11 cellular contexts compared by ENCODE assay signal in the genomic region with DNA sequence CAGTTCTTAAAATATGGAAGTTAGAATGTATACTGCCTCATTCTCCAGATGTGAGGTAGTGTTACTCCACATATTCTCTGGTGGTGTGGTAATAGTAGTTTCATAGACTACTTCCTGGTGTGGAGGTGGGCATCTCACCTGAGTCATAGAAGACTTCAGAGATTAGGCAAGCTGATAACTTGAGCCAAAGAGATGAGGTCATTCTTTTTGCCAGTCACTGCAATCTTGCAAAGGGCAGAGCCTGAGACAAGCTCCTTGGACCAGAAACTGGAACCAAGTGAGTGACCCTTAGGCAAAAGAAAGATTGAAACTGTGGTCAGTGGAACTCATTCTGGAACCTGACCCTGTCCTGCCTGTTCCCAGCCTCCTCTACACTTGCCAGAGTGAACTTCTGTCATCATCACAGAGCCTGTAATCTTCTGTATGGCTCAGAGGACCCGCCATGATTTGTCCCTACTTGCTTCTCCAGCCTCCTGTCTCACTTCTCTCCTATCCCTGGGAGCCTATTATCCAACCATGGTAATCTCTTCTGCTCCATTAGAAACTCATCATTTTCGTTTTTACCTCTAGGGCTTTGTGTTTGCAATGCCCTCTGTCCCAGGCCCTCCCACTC. TPM values are rescaled to one million over a fixed set of nuclear protein-coding genes. Genes with fewer than 3 reads are reported as not detected.
A peak's percentile ranks its signal among the peaks of the same experiment; 100 is the strongest.
DNase-seq lines count a peak whose midpoint lies in the region; ATAC-seq and TF ChIP-seq lines count a peak whose summit lies in the region.
"Had no signal": no experiment of that assay in that cellular context is flagged by ENCODE, and none has a peak within 500 bp of the region (broad histone marks: within the 10 kb centered on the region; RNA-seq: fewer than 3 reads in every experiment).

No MANE protein-coding gene starts in this region.

- H4K20me1 ChIP-seq in GM23338 (replicated peaks; ENCODE audit: insufficient read depth): no peaks in the 10 kb centered on the region

- no peaks in the 10 kb centered on the region for H3K4me1 ChIP-seq in GM23338 (ENCODE audit: insufficient read depth)
- H3K4me1 ChIP-seq: thyroid gland had no signal

- H2AFZ ChIP-seq in GM23338: no peak overlapping the region

- H3K27me3 ChIP-seq in kidney epithelial cell (ENCODE audit: control insufficient read depth, insufficient read depth, low read length): no peaks in the 10 kb centered on the region
- H3K27me3 ChIP-seq in GM23338 (ENCODE audit: insufficient read depth): no peaks in the 10 kb centered on the region
- H3K27me3 ChIP-seq: thyroid gland had no signal

- TF ChIP-seq CTCF in C4-2B (conservative IDR thresholded peaks at IDR 0.05): no peak
- TF ChIP-seq CTCF in kidney epithelial cell (IDR thresholded peaks at IDR 0.05; ENCODE audit: insufficient read depth, low read length, poor library complexity, severe bottlenecking): no peak
- TF ChIP-seq CTCF in osteocyte (IDR thresholded peaks at IDR 0.05): no peak
- TF ChIP-seq CTCF in GM23338 (conservative IDR thresholded peaks at IDR 0.05; ENCODE audit: low read depth in 2 of 2): no peak

- ATAC-seq in HG02798 (IDR thresholded peaks at IDR 0.05; ENCODE audit: poor library complexity, unreplicated experiment) (peak; percentile 53), GM23338 (no peak), HG03432 (IDR thresholded peaks at IDR 0.05; ENCODE audit: unreplicated experiment) (no peak)
- ATAC-seq: effector memory CD8-positive, alpha-beta T cell had no signal

- no peak overlapping the region for H3K4me2 ChIP-seq in GM23338

- H3K27ac ChIP-seq in C4-2B (peak overlapping the region; percentile 21; the same call in 1 of the 2 replicates), GM23338 (ENCODE audit: low read depth) (no peak overlapping the region)
- H3K27ac ChIP-seq: thyroid gland had no signal

- no peaks in the 10 kb centered on the region for H3F3A ChIP-seq in GM23338 (replicated peaks; ENCODE audit: low read depth)

- H3K9me3 Mint-ChIP-seq in osteocyte (ENCODE audit: unreplicated experiment): peaks cover 4% of the 10 kb centered on the region
- peaks cover 26% of the 10 kb centered on the region; the same call in 2 of the 3 replicates for H3K9me3 Mint-ChIP-seq in GM23338
- H3K9me3 Mint-ChIP-seq: effector memory CD8-positive, alpha-beta T cell had no signal

- DNase-seq in T1000 (lab: John Stamatoyannopoulos, UW) (peak; percentile 15), kidney epithelial cell (ENCODE audit: low read depth) (peak; percentile 93), osteocyte (ENCODE audit: extremely low spot score, unreplicated experiment) (no peak), GM23338 (ENCODE audit: low spot score) (no peak), NOMO-1 treated with DMSO at 0.1 percent for 48 hours (lab: John Stamatoyannopoulos, UW; ENCODE audit: unreplicated experiment) (no peak)
- DNase-seq: effector memory CD8-positive, alpha-beta T cell; NCI-H2029 treated with DMSO at 0.1 percent for 48 hours; thyroid gland had no signal

- no peaks in the 10 kb centered on the region for H3K36me3 ChIP-seq in kidney epithelial cell (ENCODE audit: control insufficient read depth, insufficient read depth, low read length)
- H3K36me3 ChIP-seq in GM23338 (ENCODE audit: insufficient read depth): no peaks in the 10 kb centered on the region
- H3K36me3 ChIP-seq: thyroid gland had no signal

- H3K4me1 Mint-ChIP-seq in osteocyte (ENCODE audit: unreplicated experiment): peaks cover 2% of the 10 kb centered on the region
- no peaks in the 10 kb centered on the region for H3K4me1 Mint-ChIP-seq in GM23338

- H3K79me2 ChIP-seq in GM23338 (replicated peaks; ENCODE audit: insufficient read depth): no peaks in the 10 kb centered on the region

- H3K27ac Mint-ChIP-seq in osteocyte (ENCODE audit: unreplicated experiment) (no peak overlapping the region), GM23338 (no peak overlapping the region)

- H3K36me3 Mint-ChIP-seq in osteocyte (ENCODE audit: unreplicated experiment): peaks cover 2% of the 10 kb centered on the region
- H3K36me3 Mint-ChIP-seq in GM23338 (ENCODE audit: low read depth): peaks cover 9% of the 10 kb centered on the region; the same call in 2 of the 3 replicates

- peaks cover 2% of the 10 kb centered on the region for H3K27me3 Mint-ChIP-seq in osteocyte (ENCODE audit: unreplicated experiment)
- peaks cover 2% of the 10 kb centered on the region for H3K27me3 Mint-ChIP-seq in GM23338 (ENCODE audit: insufficient read depth, low read depth, poor library complexity)
- H3K27me3 Mint-ChIP-seq: effector memory CD8-positive, alpha-beta T cell had no signal

- H3K4me3 Mint-ChIP-seq in osteocyte (ENCODE audit: unreplicated experiment) (no peak overlapping the region), GM23338 (no peak overlapping the region)
- H3K4me3 Mint-ChIP-seq: effector memory CD8-positive, alpha-beta T cell had no signal

- H3K4me3 ChIP-seq in kidney epithelial cell (ENCODE audit: low read depth, low read length) (no peak overlapping the region), GM23338 (no peak overlapping the region)
- H3K4me3 ChIP-seq: thyroid gland had no signal

- H3K9me2 ChIP-seq in GM23338 (ENCODE audit: insufficient read depth): no peaks in the 10 kb centered on the region; the same call in 1 of the 2 replicates

TF ChIP-seq in GM23338, 12 proteins besides CTCF, POLR2A, EP300 and RAD21 (continues in another document):
- TF ChIP-seq CREB1 (CRISPR knock-in tag; IDR thresholded peaks at IDR 0.05; ENCODE audit: low read depth): no peak
- no peak for TF ChIP-seq ETS1 (IDR thresholded peaks at IDR 0.05)
- TF ChIP-seq EZH2phosphoT487 (IDR thresholded peaks at IDR 0.05; ENCODE audit: unreplicated experiment): no peak
- TF ChIP-seq NANOG (IDR thresholded peaks at IDR 0.05; ENCODE audit: borderline replicate concordance): no peak

RNA-seq across cellular contexts. Expression of gene CCDC83, which starts 10.6 kb away (rescaled TPM):
- total RNA-seq in kidney epithelial cell (not detected in 2 replicates), osteocyte (not detected in 2 replicates)
- total RNA-seq in GM23338 (2014; rRNA removed; shearing (Covaris generic)): not detected in 2 replicates
- polyA plus RNA-seq in GM23338 (2016; fragmentation: Nextera tagmentation; extraction: Ambion mirVana): not detected in 2 replicates
- total RNA-seq: thyroid gland had no signal

RNA-seq across cellular contexts. Expression of gene SYTL2, which starts 33.6 kb away (rescaled TPM):
- total RNA-seq in kidney epithelial cell (7.5 and 10.5 TPM in 2 replicates), osteocyte (4.0 and 5.1 TPM in 2 replicates)
- total RNA-seq in GM23338 (2014; rRNA removed; shearing (Covaris generic)): 5.6 and 7.2 TPM in 2 replicates
- polyA plus RNA-seq in GM23338 (2016; fragmentation: Nextera tagmentation; extraction: Ambion mirVana): 3.0 and 3.4 TPM in 2 replicates

Comparison
In these comparisons a context has a peak if more than half of its experiments do, and no peak if none do; other contexts are left out.
1. DNase-seq: peak in T1000 (single experiment) and kidney epithelial cell (single experiment); none in osteocyte (single experiment), GM23338 (single experiment) and NOMO-1 treated with DMSO at 0.1 percent for 48 hours (single experiment).